ENCODE assay signal across 18 cellular contexts in genomic region chr3:9276761-9277370, GRCh38. TPM values are rescaled to one million over a fixed set of nuclear protein-coding genes. Genes with fewer than 3 reads are reported as not detected.
DNase-seq lines count a peak whose midpoint lies in the region; ATAC-seq, FAIRE-seq and TF ChIP-seq lines count a peak whose summit lies in the region.
"Had no signal": no experiment of that assay in that cellular context is flagged by ENCODE, and none has a peak within 500 bp of the region (broad histone marks: within the 10 kb centered on the region; RNA-seq: fewer than 3 reads in every experiment).

No MANE protein-coding gene starts in this region.

- H2AFZ ChIP-seq in mammary epithelial cell (ENCODE audit: low read depth, low read length), result no peak overlapping the region
- H2AFZ ChIP-seq: GM23338 had no signal

- H3K27ac Mint-ChIP-seq in activated T-helper 2 cell treated with anti-CD3 and anti-CD28 coated beads, Interferon-gamma antibody, Interleukin-2, Interleukin-4, amounts not matched to agents 10 μg/mL and 5 μg/mL and 100 μg/mL, durations not matched to agents 14 hours and 24 hours and 36 hours, result no peak overlapping the region
- H3K27ac Mint-ChIP-seq: CD14-positive monocyte; CD8-positive, alpha-beta T cell; GM23338 had no signal

- CTCF ChIA-PET in mammary epithelial cell (lab: Charles Lee; ENCODE audit: low non-redundant PET), result no interaction called here

- H3K9me3 Mint-ChIP-seq in activated T-helper 2 cell treated with anti-CD3 and anti-CD28 coated beads, Interferon-gamma antibody, Interleukin-2, Interleukin-4, amounts not matched to agents 10 μg/mL and 5 μg/mL and 100 μg/mL, durations not matched to agents 14 hours and 24 hours and 36 hours, result peaks cover 5% of the 10 kb centered on the region
- H3K9me3 Mint-ChIP-seq: CD8-positive, alpha-beta T cell had no signal

- no peaks in the 10 kb centered on the region for H3K79me2 ChIP-seq in mammary epithelial cell (ENCODE audit: insufficient read depth, low read length)

- H3K4me2 ChIP-seq in mammary epithelial cell (ENCODE audit: insufficient read depth, low read depth, low read length), result no peak overlapping the region
- H3K4me2 ChIP-seq: GM23338 had no signal

- WGBS in mammary epithelial cell (ENCODE audit: low coverage, missing lambda C conversion rate), result 72% methylated on average over 6 of the region's 6 CpGs

- H3K27me3 ChIP-seq in mammary epithelial cell (ENCODE audit: insufficient read depth, low read length), result no peaks in the 10 kb centered on the region
- H3K27me3 ChIP-seq in breast epithelium, result no peaks in the 10 kb centered on the region
- no peaks in the 10 kb centered on the region for H3K27me3 ChIP-seq in foreskin keratinocyte

- H3K36me3 ChIP-seq in mammary epithelial cell (ENCODE audit: insufficient read depth, low read length) (no peaks in the 10 kb centered on the region), breast epithelium (no peaks in the 10 kb centered on the region)

- ATAC-seq in foreskin keratinocyte, result peak; percentile 77
- ATAC-seq: CD8-positive, alpha-beta T cell; GM23338 had no signal

- dilution Hi-C loops in mammary epithelial cell (cut with HindIII; ENCODE audit: low sequenced_read_pairs), result no loop called here

- no peaks in the 10 kb centered on the region for H3K9me3 ChIP-seq in mammary epithelial cell (replicated peaks; ENCODE audit: insufficient read depth, low read length)
- peaks cover 0 to 7% of the 10 kb centered on the region in 2 donors for H3K9me3 ChIP-seq in breast epithelium

- H3K4me3 ChIP-seq in mammary epithelial cell (replicated peaks in 1 of 3; ENCODE audit: insufficient read depth in 1 of 3, low read depth in 2 of 3, low read length in 3 of 3) (no peak overlapping the region), breast epithelium (no peak overlapping the region), coronary artery (no peak overlapping the region)
- H3K4me3 ChIP-seq: GM23338 had no signal

- intact Hi-C loops in mammary epithelial cell (cut with micrococcal nuclease) (no loop called here), breast epithelium (cut with DNase I; ENCODE audit: low total_unique reads) (no loop called here)
- intact Hi-C loops in activated T-helper 2 cell treated with anti-CD3 and anti-CD28 coated beads, Interferon-gamma antibody, Interleukin-2, Interleukin-4, amounts not matched to agents 10 μg/mL and 5 μg/mL and 100 μg/mL, durations not matched to agents 14 hours and 24 hours and 36 hours (cut with micrococcal nuclease), result no loop called here

- H3K27me3 Mint-ChIP-seq in activated T-helper 2 cell treated with anti-CD3 and anti-CD28 coated beads, Interferon-gamma antibody, Interleukin-2, Interleukin-4, amounts not matched to agents 10 μg/mL and 5 μg/mL and 100 μg/mL, durations not matched to agents 14 hours and 24 hours and 36 hours (ENCODE audit: low read depth), result peaks cover 4% of the 10 kb centered on the region

- no TSS peak for BruUV-seq in mammary epithelial cell (replicated peaks; lab: Mats Ljungman, UMichigan)

- no peak for TF ChIP-seq POLR2A in breast epithelium (IDR thresholded peaks at IDR 0.05)

- no peaks in the 10 kb centered on the region for H3K4me1 Mint-ChIP-seq in activated T-helper 2 cell treated with anti-CD3 and anti-CD28 coated beads, Interferon-gamma antibody, Interleukin-2, Interleukin-4, amounts not matched to agents 10 μg/mL and 5 μg/mL and 100 μg/mL, durations not matched to agents 14 hours and 24 hours and 36 hours (ENCODE audit: low read depth)
- H3K4me1 Mint-ChIP-seq: CD14-positive monocyte had no signal

- H4K20me1 ChIP-seq in mammary epithelial cell (ENCODE audit: insufficient read depth, low read length), result no peaks in the 10 kb centered on the region

- H3K4me1 ChIP-seq in mammary epithelial cell (ENCODE audit: insufficient read depth, low read length) (no peaks in the 10 kb centered on the region), breast epithelium (no peaks in the 10 kb centered on the region), foreskin keratinocyte (no peaks in the 10 kb centered on the region)

- H3K27ac ChIP-seq in mammary epithelial cell (ENCODE audit: insufficient read depth, low read depth, low read length), result no peak overlapping the region
- H3K27ac ChIP-seq in breast epithelium, result no peak overlapping the region
- H3K27ac ChIP-seq in foreskin keratinocyte, result no peak overlapping the region
- no peak overlapping the region for H3K27ac ChIP-seq in coronary artery
- H3K27ac ChIP-seq: 22Rv1 had no signal

- H3K9ac ChIP-seq in mammary epithelial cell (ENCODE audit: insufficient read depth, low read length), result no peak overlapping the region

- H3K36me3 Mint-ChIP-seq in activated T-helper 2 cell treated with anti-CD3 and anti-CD28 coated beads, Interferon-gamma antibody, Interleukin-2, Interleukin-4, amounts not matched to agents 10 μg/mL and 5 μg/mL and 100 μg/mL, durations not matched to agents 14 hours and 24 hours and 36 hours (ENCODE audit: low read depth), result no peaks in the 10 kb centered on the region
- H3K36me3 Mint-ChIP-seq: CD14-positive monocyte; CD8-positive, alpha-beta T cell had no signal

- DNase-seq in mammary epithelial cell, result peak; percentile 19
- no peak for DNase-seq in breast epithelium (ENCODE audit: low spot score in 2 of 2)
- DNase-seq in amniotic epithelial cell (ENCODE audit: low read depth), result peak; percentile 4
- peak in 1 of 2 donors; percentile 69 for DNase-seq in foreskin keratinocyte
- no peak for DNase-seq in coronary artery (ENCODE audit: low spot score)
- no peak for DNase-seq in activated T-helper 2 cell treated with anti-CD3 and anti-CD28 coated beads, Interferon-gamma antibody, Interleukin-2, Interleukin-4, amounts not matched to agents 10 μg/mL and 5 μg/mL and 100 μg/mL, durations not matched to agents 14 hours and 24 hours and 36 hours (ENCODE audit: low spot score)
- no peak for DNase-seq in GM19239 (ENCODE audit: insufficient read length, low spot score)
- DNase-seq: CD8-positive, alpha-beta T cell; COR-L47; DMS153; DMS79 treated with DMSO at 0.1 percent for 48 hours; GF-D8; H7; IMR-90 had no signal

- FAIRE-seq in GM19239 (lab: Jason Lieb, UNC), result no peak
- FAIRE-seq: D721Med had no signal

- TF ChIP-seq CTCF in mammary epithelial cell (conservative IDR thresholded peaks at IDR 0.05 in 1 of 2, IDR thresholded peaks at IDR 0.05 in 1 of 2; ENCODE audit: extremely low read depth in 1 of 2, insufficient read depth in 1 of 2, low read depth in 1 of 2, low read length in 2 of 2) (no peak), breast epithelium (IDR thresholded peaks at IDR 0.05) (no peak), foreskin keratinocyte (conservative IDR thresholded peaks at IDR 0.05) (no peak), coronary artery (IDR thresholded peaks at IDR 0.05) (no peak)

- no peak overlapping the region for H3K4me3 Mint-ChIP-seq in activated T-helper 2 cell treated with anti-CD3 and anti-CD28 coated beads, Interferon-gamma antibody, Interleukin-2, Interleukin-4, amounts not matched to agents 10 μg/mL and 5 μg/mL and 100 μg/mL, durations not matched to agents 14 hours and 24 hours and 36 hours (ENCODE audit: low read depth)
- H3K4me3 Mint-ChIP-seq: CD14-positive monocyte; CD8-positive, alpha-beta T cell; GM23338 had no signal

- in situ Hi-C loops in mammary epithelial cell (cut with MboI; ENCODE audit: low sequenced_read_pairs in 2 of 2), result no loop called here

RNA-seq across cellular contexts. Expression of gene SRGAP3, which starts 27.4 kb away (rescaled TPM):
- 10 to 100 TPM; 27.2 to 50.1 TPM for total RNA-seq in mammary epithelial cell
- polyA plus RNA-seq in mammary epithelial cell, result 9.2 TPM
- polyA minus RNA-seq in mammary epithelial cell, result 62.1 TPM
- 10 to 100 TPM; 13.6 to 21.5 (median 19.0) TPM for total RNA-seq in breast epithelium
- total RNA-seq in foreskin keratinocyte, result 16.2 and 17.9 TPM in 2 replicates
- polyA plus RNA-seq in foreskin keratinocyte, result 4.4 and 5.0 TPM in 2 replicates
- total RNA-seq in activated T-helper 2 cell treated with anti-CD3 and anti-CD28 coated beads, Interferon-gamma antibody, Interleukin-2, Interleukin-4, amounts not matched to agents 10 μg/mL and 5 μg/mL and 100 μg/mL, durations not matched to agents 14 hours and 24 hours and 36 hours, result 0.71 and 0.85 TPM in 2 replicates

Comparison
In these comparisons a context has a peak if more than half of its experiments do, and no peak if none do; other contexts are left out.
1. DNase-seq: peak in mammary epithelial cell (single experiment) and amniotic epithelial cell (single experiment); none in breast epithelium (0 of 2), coronary artery (single experiment), activated T-helper 2 cell treated with anti-CD3 and anti-CD28 coated beads, Interferon-gamma antibody, Interleukin-2, Interleukin-4, amounts not matched to agents 10 μg/mL and 5 μg/mL and 100 μg/mL, durations not matched to agents 14 hours and 24 hours and 36 hours (single experiment) and GM19239 (single experiment).